ENCODE assay signal across 9 cellular contexts in genomic region chr17:68515238-68515637, GRCh38. TPM values are rescaled to one million over a fixed set of nuclear protein-coding genes. Genes with fewer than 3 reads are reported as not detected.
A peak's percentile ranks its signal among the peaks of the same experiment; 100 is the strongest.
DNase-seq lines count a peak whose midpoint lies in the region; ATAC-seq, FAIRE-seq and TF ChIP-seq lines count a peak whose summit lies in the region.
"Had no signal": no experiment of that assay in that cellular context is flagged by ENCODE, and none has a peak within 500 bp of the region (broad histone marks: within the 10 kb centered on the region; RNA-seq: fewer than 3 reads in every experiment).

No MANE protein-coding gene starts in this region.

- H3K36me3 Mint-ChIP-seq in GM23338 (ENCODE audit: low read depth), result peaks cover 54% of the 10 kb centered on the region
- peaks cover 20% of the 10 kb centered on the region for H3K36me3 Mint-ChIP-seq in astrocyte (ENCODE audit: low read depth, unreplicated experiment)
- peaks cover 10 to 32% (median 12%) of the 10 kb centered on the region in 3 donors for H3K36me3 Mint-ChIP-seq in immature natural killer cell

- H2AFZ ChIP-seq in GM23338 (no peak overlapping the region), astrocyte (ENCODE audit: low read depth, low read length) (no peak overlapping the region)

- H3K4me2 ChIP-seq in GM23338, result no peak overlapping the region
- peak overlapping the region; percentile 98 for H3K4me2 ChIP-seq in astrocyte (ENCODE audit: low read length)
- H3K4me2 ChIP-seq in skeletal muscle satellite cell (ENCODE audit: low read length), result peak overlapping the region; percentile 85

- H3K27me3 ChIP-seq in GM23338 (ENCODE audit: insufficient read depth) (no peaks in the 10 kb centered on the region), astrocyte (ENCODE audit: insufficient read depth, low read length) (no peaks in the 10 kb centered on the region), skeletal muscle satellite cell (ENCODE audit: control insufficient read depth, insufficient read depth, low read length) (no peaks in the 10 kb centered on the region)

- TF ChIP-seq CTCF in GM23338 (conservative IDR thresholded peaks at IDR 0.05; ENCODE audit: low read depth in 2 of 2), result no peak
- TF ChIP-seq CTCF in astrocyte (IDR thresholded peaks at IDR 0.05; ENCODE audit: insufficient read depth, low read depth, low read length), result no peak

- H3K27me3 Mint-ChIP-seq in GM23338 (ENCODE audit: insufficient read depth, low read depth, poor library complexity) (peaks cover 8% of the 10 kb centered on the region), astrocyte (ENCODE audit: low read depth, unreplicated experiment) (no peaks in the 10 kb centered on the region), immature natural killer cell (ENCODE audit: low read depth in 3 of 3) (peaks cover 14 to 28% (median 26%) of the 10 kb centered on the region in 3 donors)

- peaks cover 27% of the 10 kb centered on the region for H3K4me1 Mint-ChIP-seq in GM23338
- H3K4me1 Mint-ChIP-seq in astrocyte (ENCODE audit: low read depth, unreplicated experiment), result peaks cover 13% of the 10 kb centered on the region
- H3K4me1 Mint-ChIP-seq in immature natural killer cell, result peaks cover 66 to 84% of the 10 kb centered on the region in 2 donors

- peaks cover 77% of the 10 kb centered on the region for H3K79me2 ChIP-seq in GM23338 (replicated peaks; ENCODE audit: insufficient read depth)
- peaks cover 80% of the 10 kb centered on the region for H3K79me2 ChIP-seq in astrocyte (ENCODE audit: insufficient read depth, low read length)

- H3K4me3 ChIP-seq in GM23338 (0 out of 2 replicates have a peak overlapping the region, but pooled peaks have one; percentile 91), astrocyte (ENCODE audit: insufficient read depth, low read depth, low read length) (peak overlapping the region; percentile 95), skeletal muscle satellite cell (ENCODE audit: low read length) (peak overlapping the region; percentile 96)

- H4K20me1 ChIP-seq in GM23338 (replicated peaks; ENCODE audit: insufficient read depth), result peaks cover 18% of the 10 kb centered on the region
- H4K20me1 ChIP-seq in astrocyte (ENCODE audit: insufficient read depth, low read length), result peaks cover 70% of the 10 kb centered on the region

- no peak for DNase-seq in GM23338 (ENCODE audit: low spot score)
- DNase-seq in astrocyte (ENCODE audit: low read depth), result no peak
- no peak for DNase-seq in immature natural killer cell
- DNase-seq in NCI-H1092 (lab: John Stamatoyannopoulos, UW), result no peak
- DNase-seq: RPMI8226 had no signal

- H3K4me3 Mint-ChIP-seq in GM23338 (no peak overlapping the region; the same call in 2 of the 3 replicates), astrocyte (ENCODE audit: unreplicated experiment) (peak overlapping the region; percentile 98), immature natural killer cell (peak overlapping the region; percentile 25 to 100 (median 96))

- H3K36me3 ChIP-seq in GM23338 (ENCODE audit: insufficient read depth), result peaks cover 38% of the 10 kb centered on the region; the same call in 1 of the 2 replicates
- H3K36me3 ChIP-seq in astrocyte (ENCODE audit: insufficient read depth, low read length), result peaks cover 30% of the 10 kb centered on the region
- H3K36me3 ChIP-seq in skeletal muscle satellite cell (ENCODE audit: insufficient read depth, low read length), result peaks cover 48% of the 10 kb centered on the region

- H3K9ac ChIP-seq in astrocyte (ENCODE audit: low read length) (peak overlapping the region; percentile 99), skeletal muscle satellite cell (ENCODE audit: low read depth, low read length) (peak overlapping the region; percentile 96)

- no peak overlapping the region for H3K27ac ChIP-seq in GM23338 (ENCODE audit: low read depth)
- peak overlapping the region; percentile 95 for H3K27ac ChIP-seq in astrocyte (ENCODE audit: low read depth, low read length)

- ATAC-seq in GM23338 (no peak), HG03460 (IDR thresholded peaks at IDR 0.05; ENCODE audit: unreplicated experiment) (no peak), GM19467 (IDR thresholded peaks at IDR 0.05; ENCODE audit: unreplicated experiment) (no peak), HG03354 (IDR thresholded peaks at IDR 0.05; ENCODE audit: poor library complexity, severe bottlenecking, unreplicated experiment) (no peak)

- H3K4me1 ChIP-seq in GM23338 (ENCODE audit: insufficient read depth), result peaks cover 21% of the 10 kb centered on the region
- peaks cover 17% of the 10 kb centered on the region for H3K4me1 ChIP-seq in astrocyte (ENCODE audit: insufficient read depth, low read length)
- peaks cover 33% of the 10 kb centered on the region for H3K4me1 ChIP-seq in skeletal muscle satellite cell (ENCODE audit: control insufficient read depth, insufficient read depth, low read length)

- H3K9me2 ChIP-seq in GM23338 (ENCODE audit: insufficient read depth), result no peaks in the 10 kb centered on the region

- FAIRE-seq in astrocyte (lab: Jason Lieb, UNC), result no peak

- H3K27ac Mint-ChIP-seq in GM23338 (peak overlapping the region; percentile 14; the same call in 1 of the 2 replicates), astrocyte (ENCODE audit: unreplicated experiment) (peak overlapping the region; percentile 22), immature natural killer cell (peak overlapping the region; percentile 21 to 100 (median 88))

- H3F3A ChIP-seq in GM23338 (replicated peaks; ENCODE audit: low read depth), result 0 out of 2 replicates have a peak, but pooled peaks cover 3% of the 10 kb centered on the region

- H3K9me3 Mint-ChIP-seq in GM23338 (peaks cover 27% of the 10 kb centered on the region), astrocyte (ENCODE audit: unreplicated experiment) (no peaks in the 10 kb centered on the region), immature natural killer cell (peaks cover 0 to 2% (median 0%) of the 10 kb centered on the region in 6 donors)

- H3K9me3 ChIP-seq in astrocyte (ENCODE audit: insufficient read depth, low read depth, low read length) (no peaks in the 10 kb centered on the region), skeletal muscle satellite cell (replicated peaks; ENCODE audit: low read length) (no peaks in the 10 kb centered on the region)

TF ChIP-seq in GM23338, 12 proteins besides CTCF, POLR2A, EP300 and RAD21:
- TF ChIP-seq EZH2phosphoT487 (IDR thresholded peaks at IDR 0.05; ENCODE audit: unreplicated experiment), result no peak
- no peak for TF ChIP-seq CREB1 (CRISPR knock-in tag; IDR thresholded peaks at IDR 0.05; ENCODE audit: low read depth)
- TF ChIP-seq REST (IDR thresholded peaks at IDR 0.05; ENCODE audit: unreplicated experiment), result no peak
- no peak for TF ChIP-seq JUNB (IDR thresholded peaks at IDR 0.05; ENCODE audit: unreplicated experiment)
- no peak for TF ChIP-seq ZNF331 (CRISPR knock-in tag; IDR thresholded peaks at IDR 0.05; ENCODE audit: low read depth)
- no peak for TF ChIP-seq EZH2 (IDR thresholded peaks at IDR 0.05; ENCODE audit: low read depth, unreplicated experiment)
- TF ChIP-seq STAT1 (IDR thresholded peaks at IDR 0.05; ENCODE audit: unreplicated experiment), result no peak
- no peak for TF ChIP-seq POLR2AphosphoS5 (IDR thresholded peaks at IDR 0.05; ENCODE audit: low read depth)

RNA-seq across cellular contexts. Expression of gene PRKAR1A, which starts 3.0 kb away (rescaled TPM):
- total RNA-seq in GM23338 (2014; rRNA removed; shearing (Covaris generic)), result 100 and 106 TPM in 2 replicates
- polyA plus RNA-seq in GM23338 (2016; fragmentation: Nextera tagmentation; extraction: Ambion mirVana) (67.0 and 90.1 TPM in 2 replicates), immature natural killer cell (100 to 1,000 TPM; 275 to 458 (median 320) TPM)
- total RNA-seq in astrocyte, result 235 and 254 TPM in 2 replicates
- total RNA-seq in skeletal muscle satellite cell (2012; rRNA removed), result 132 and 164 TPM in 2 replicates

RNA-seq across cellular contexts. Expression of gene WIPI1, which starts 57.9 kb away (rescaled TPM):
- total RNA-seq in GM23338 (2014; rRNA removed; shearing (Covaris generic)), result 29.3 and 30.1 TPM in 2 replicates
- polyA plus RNA-seq in GM23338 (2016; fragmentation: Nextera tagmentation; extraction: Ambion mirVana) (21.8 and 24.1 TPM in 2 replicates), immature natural killer cell (10 to 100 TPM; 21.1 to 43.4 (median 30.0) TPM)
- total RNA-seq in astrocyte, result 83.5 and 92.4 TPM in 2 replicates
- total RNA-seq in skeletal muscle satellite cell (2012; rRNA removed), result 76.7 and 87.2 TPM in 2 replicates

Comparison
In these comparisons a context has a peak if more than half of its experiments do, and no peak if none do; other contexts are left out.
1. H3K27ac Mint-ChIP-seq: peak in every context shown above with its lines; median percentile 88 in immature natural killer cell; 22 in astrocyte; 14 in GM23338.